ENCODE assay signal across 8 cellular contexts in the genomic region with DNA sequence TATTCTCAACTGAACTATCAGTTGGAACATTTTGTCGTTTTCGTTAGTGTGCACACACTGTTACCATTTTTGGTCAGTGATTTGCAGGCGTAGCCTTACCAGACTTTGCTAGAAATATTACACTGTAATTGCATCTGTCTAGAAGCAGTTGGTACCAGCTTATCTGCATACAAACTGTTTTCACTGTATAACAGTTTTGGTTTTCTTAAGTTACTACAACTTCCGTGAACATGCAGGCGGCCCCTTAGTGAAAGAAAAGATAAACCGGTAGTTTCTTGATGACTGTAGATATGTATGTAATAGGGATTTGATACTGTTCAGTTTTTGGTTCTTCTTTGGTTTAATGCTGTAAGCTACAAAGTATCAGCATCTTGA. TPM values are rescaled to one million over a fixed set of nuclear protein-coding genes. Genes with fewer than 3 reads are reported as not detected.
DNase-seq lines count a peak whose midpoint lies in the region; ATAC-seq and TF ChIP-seq lines count a peak whose summit lies in the region.

No MANE protein-coding gene starts in this region.

- no peaks in the 10 kb centered on the region for H3K9me3 ChIP-seq in SU-DHL-6 (ENCODE audit: insufficient read depth, low read length)

- H4K20me1 ChIP-seq in SU-DHL-6 (ENCODE audit: low read depth, low read length), result no peaks in the 10 kb centered on the region

- ATAC-seq in GM18858 (IDR thresholded peaks at IDR 0.05; ENCODE audit: unreplicated experiment), result no peak

- H3K9ac ChIP-seq in SU-DHL-6 (ENCODE audit: low read length), result no peak overlapping the region

- H2AFZ ChIP-seq in SU-DHL-6 (ENCODE audit: low read depth, low read length, severe bottlenecking), result no peak overlapping the region

- H3K9me2 ChIP-seq in SU-DHL-6 (replicated peaks; ENCODE audit: insufficient read depth, low read length), result no peaks in the 10 kb centered on the region

- TF ChIP-seq CTCF in SU-DHL-6 (IDR thresholded peaks at IDR 0.05; ENCODE audit: insufficient read depth, low read length, poor library complexity, severe bottlenecking), result no peak
- no peak for TF ChIP-seq CTCF in fibroblast of mammary gland (conservative IDR thresholded peaks at IDR 0.05; ENCODE audit: control insufficient read depth, insufficient read depth, low read depth, low read length)

- H3F3A ChIP-seq in SU-DHL-6 (ENCODE audit: insufficient read depth), result 0 out of 2 replicates have a peak, but pooled peaks cover 4% of the 10 kb centered on the region

- H3K79me2 ChIP-seq in SU-DHL-6 (ENCODE audit: insufficient read depth, low read length), result no peaks in the 10 kb centered on the region

- H3K36me3 ChIP-seq in SU-DHL-6 (ENCODE audit: low read length), result no peaks in the 10 kb centered on the region

- H3K27me3 ChIP-seq in SU-DHL-6 (ENCODE audit: low read length), result no peaks in the 10 kb centered on the region

- DNase-seq in stimulated activated CD4-positive, alpha-beta T cell treated with anti-CD3 and anti-CD28 coated beads, Interleukin-15, amount 100 ng/mL, for 24 hours, result peak; percentile 25
- DNase-seq in stimulated activated CD4-positive, alpha-beta T cell treated with anti-CD3 and anti-CD28 coated beads, Interleukin-4, amount 100 ng/mL, for 4 hours, result no peak
- DNase-seq in fibroblast of mammary gland (ENCODE audit: low read depth) (no peak), skeletal muscle cell (ENCODE audit: low read depth) (no peak), cerebellum (ENCODE audit: low spot score) (no peak), KBM-7 (no peak)

- H3K4me3 ChIP-seq in SU-DHL-6 (ENCODE audit: insufficient read depth, low read length, poor library complexity, severe bottlenecking), result no peak overlapping the region
- H3K4me3 ChIP-seq in fibroblast of mammary gland (ENCODE audit: control insufficient read depth, low read depth, low read length), result peak overlapping the region; percentile 92
- peak overlapping the region; percentile 92 for H3K4me3 ChIP-seq in skeletal muscle cell (ENCODE audit: low read depth, low read length)

- no peak overlapping the region for H3K27ac ChIP-seq in SU-DHL-6 (ENCODE audit: low read depth, low read length)

- in situ Hi-C loops in KBM-7 (cut with MboI; ENCODE audit: low pct_unique_long_range_greater_than_20kb, low sequenced_read_pairs), result no loop called here

- peak overlapping the region; percentile 76 for H3K4me2 ChIP-seq in SU-DHL-6 (ENCODE audit: low read depth, low read length, poor library complexity, severe bottlenecking)

RNA-seq across cellular contexts. Expression of gene DSTN, which starts 1.3 kb away (rescaled TPM):
- 116 TPM for total RNA-seq in cerebellum

RNA-seq across cellular contexts. Expression of gene BFSP1, which starts 40.0 kb away (rescaled TPM):
- 1.5 TPM for total RNA-seq in cerebellum
